In genomic region chr1:177945943-177946650, GRCh38 we compare ENCODE assay signal across 9 cellular contexts. TPM values are rescaled to one million over a fixed set of nuclear protein-coding genes. Genes with fewer than 3 reads are reported as not detected.
DNase-seq lines count a peak whose midpoint lies in the region; ATAC-seq, FAIRE-seq and TF ChIP-seq lines count a peak whose summit lies in the region.
"Had no signal": no experiment of that assay in that cellular context is flagged by ENCODE, and none has a peak within 500 bp of the region (broad histone marks: within the 10 kb centered on the region; RNA-seq: fewer than 3 reads in every experiment).

No MANE protein-coding gene starts in this region.

- peaks cover 4% of the 10 kb centered on the region for H3K27me3 Mint-ChIP-seq in HFFc6 (ENCODE audit: insufficient read depth)
- H3K27me3 Mint-ChIP-seq in naive thymus-derived CD4-positive, alpha-beta T cell = peaks cover 0 to 5% (median 0%) of the 10 kb centered on the region in 5 donors
- H3K27me3 Mint-ChIP-seq in effector memory CD8-positive, alpha-beta T cell = no peaks in the 10 kb centered on the region

- peaks cover 36% of the 10 kb centered on the region for H3K4me1 Mint-ChIP-seq in HFFc6 (ENCODE audit: low read depth)
- H3K4me1 Mint-ChIP-seq in naive thymus-derived CD4-positive, alpha-beta T cell = peaks cover 0 to 2% (median 0%) of the 10 kb centered on the region in 7 donors
- H3K4me1 Mint-ChIP-seq in effector memory CD8-positive, alpha-beta T cell (ENCODE audit: low read depth in 2 of 2) = no peaks in the 10 kb centered on the region
- H3K4me1 Mint-ChIP-seq: naive B cell had no signal

- no peaks in the 10 kb centered on the region for H3K4me1 ChIP-seq in A549
- H3K4me1 ChIP-seq in naive thymus-derived CD4-positive, alpha-beta T cell (ENCODE audit: control insufficient read depth in 2 of 2, insufficient read depth in 2 of 2, low read length in 2 of 2) = no peaks in the 10 kb centered on the region

- TF ChIP-seq POLR2A in A549 (IDR thresholded peaks at IDR 0.05; ENCODE audit: low read length) = no peak

- WGBS in A549 (ENCODE audit: missing lambda C conversion rate) = 32% methylated on average over 12 of the region's 12 CpGs

- peak; percentile 87 to 91 for TF ChIP-seq RAD21 in A549 (conservative IDR thresholded peaks at IDR 0.05 in 1 of 2, IDR thresholded peaks at IDR 0.05 in 1 of 2)

- H3K9me3 ChIP-seq in A549 = no peaks in the 10 kb centered on the region
- no peaks in the 10 kb centered on the region for H3K9me3 ChIP-seq in naive thymus-derived CD4-positive, alpha-beta T cell (ENCODE audit: control insufficient read depth in 2 of 3, low read length in 3 of 3)

- TF ChIP-seq EP300 in A549 (IDR thresholded peaks at IDR 0.05) = no peak

- H3K27ac ChIP-seq in A549 (no peak overlapping the region), epithelial cell of prostate (no peak overlapping the region)
- H3K27ac ChIP-seq in naive thymus-derived CD4-positive, alpha-beta T cell (ENCODE audit: low read depth, low read length) = no peak overlapping the region

- FAIRE-seq in A549 (lab: Jason Lieb, UNC) = peak; percentile 46

- ATAC-seq in A549 = peak; percentile 76 to 91
- peak; percentile 45 for ATAC-seq in naive thymus-derived CD4-positive, alpha-beta T cell
- no peak for ATAC-seq in effector memory CD8-positive, alpha-beta T cell (replicated peaks)

- POLR2A ChIA-PET in A549 (lab: Yijun Ruan, JAX) = no interaction called here
- POLR2A ChIA-PET in naive thymus-derived CD4-positive, alpha-beta T cell (lab: Charles Lee) = no interaction called here

- no peaks in the 10 kb centered on the region for H3K27me3 ChIP-seq in GM06990 (replicated peaks; ENCODE audit: control insufficient read depth, insufficient read depth, low read length)
- H3K27me3 ChIP-seq in naive thymus-derived CD4-positive, alpha-beta T cell (ENCODE audit: control insufficient read depth in 2 of 2, insufficient read depth in 2 of 2, low read length in 2 of 2) = no peaks in the 10 kb centered on the region

- peak; percentile 91 for TF ChIP-seq CTCF in A549 (IDR thresholded peaks at IDR 0.05)
- peak; percentile 79 for TF ChIP-seq CTCF in GM06990 (IDR thresholded peaks at IDR 0.05; ENCODE audit: insufficient read depth, low read length, poor library complexity, severe bottlenecking)
- TF ChIP-seq CTCF in HFFc6 (IDR thresholded peaks at IDR 0.05) = peak; percentile 96

- intact Hi-C loops in naive thymus-derived CD4-positive, alpha-beta T cell (cut with micrococcal nuclease) = no loop called here

- DNase-seq in A549 (ENCODE audit: low read depth in 1 of 2, low spot score in 1 of 2) (peak; percentile 61 to 67), GM06990 (ENCODE audit: extremely low read depth, insufficient read length) (no peak), HFFc6 (peak; percentile 56), NCI-H1105 treated with DMSO at 0.1 percent for 48 hours (lab: John Stamatoyannopoulos, UW) (peak; percentile 58), T1000 (lab: John Stamatoyannopoulos, UW) (peak; percentile 58), epithelial cell of prostate (ENCODE audit: low read depth, low spot score) (peak; percentile 29)
- peak in 3 of 9 donors; percentile 1 to 32 (median 8) for DNase-seq in naive thymus-derived CD4-positive, alpha-beta T cell
- no peak for DNase-seq in effector memory CD8-positive, alpha-beta T cell
- DNase-seq: naive B cell had no signal

- CTCF ChIA-PET in A549 (lab: Yijun Ruan, JAX) = interaction anchor here (0.6 to 7.8 kb wide), 39 partner anchors 9 to 1571 kb away, joined by 3 to 79 read pairs (median 4); partner anchors contain the start of gene SEC16B
- CTCF ChIA-PET in naive thymus-derived CD4-positive, alpha-beta T cell (lab: Charles Lee) = interaction anchor here (0.7 to 1.5 kb wide), 2 partner anchors 8 to 22 kb away, joined by 3 read pairs; no protein-coding TSS in a partner anchor

- no peaks in the 10 kb centered on the region for H3K36me3 ChIP-seq in GM06990 (ENCODE audit: control insufficient read depth, insufficient read depth, low read length)
- no peaks in the 10 kb centered on the region for H3K36me3 ChIP-seq in naive thymus-derived CD4-positive, alpha-beta T cell (ENCODE audit: control insufficient read depth in 2 of 3, insufficient read depth in 3 of 3, low read length in 3 of 3)

- no peak overlapping the region for H3K4me3 Mint-ChIP-seq in HFFc6
- H3K4me3 Mint-ChIP-seq in naive thymus-derived CD4-positive, alpha-beta T cell = no peak overlapping the region
- no peak overlapping the region for H3K4me3 Mint-ChIP-seq in effector memory CD8-positive, alpha-beta T cell
- H3K4me3 Mint-ChIP-seq: naive B cell had no signal

- no peak overlapping the region for H3K4me2 ChIP-seq in A549

- H3K27ac Mint-ChIP-seq in HFFc6 = no peak overlapping the region
- H3K27ac Mint-ChIP-seq in naive thymus-derived CD4-positive, alpha-beta T cell = no peak overlapping the region
- H3K27ac Mint-ChIP-seq in effector memory CD8-positive, alpha-beta T cell = no peak overlapping the region
- H3K27ac Mint-ChIP-seq: naive B cell had no signal

- H3K4me3 ChIP-seq in A549 = no peak overlapping the region
- H3K4me3 ChIP-seq in GM06990 (replicated peaks; ENCODE audit: low read depth, low read length) = no peak overlapping the region
- no peak overlapping the region for H3K4me3 ChIP-seq in naive thymus-derived CD4-positive, alpha-beta T cell (ENCODE audit: low read length)

- no peaks in the 10 kb centered on the region for H3K9me3 Mint-ChIP-seq in HFFc6
- H3K9me3 Mint-ChIP-seq in naive thymus-derived CD4-positive, alpha-beta T cell = no peaks in the 10 kb centered on the region
- H3K9me3 Mint-ChIP-seq in effector memory CD8-positive, alpha-beta T cell = peaks cover 0 to 8% of the 10 kb centered on the region in 2 donors

- no peaks in the 10 kb centered on the region for H3K36me3 Mint-ChIP-seq in HFFc6 (ENCODE audit: low read depth)
- no peaks in the 10 kb centered on the region for H3K36me3 Mint-ChIP-seq in naive thymus-derived CD4-positive, alpha-beta T cell
- peaks cover 3% of the 10 kb centered on the region for H3K36me3 Mint-ChIP-seq in effector memory CD8-positive, alpha-beta T cell (ENCODE audit: insufficient read depth)
- H3K36me3 Mint-ChIP-seq: naive B cell had no signal

TF ChIP-seq in A549, 52 proteins besides CTCF, POLR2A, EP300 and RAD21:
- TF ChIP-seq NR3C1 (IDR thresholded peaks at IDR 0.05) = no peak
- TF ChIP-seq CEBPB (IDR thresholded peaks at IDR 0.05) = no peak
- peak; percentile 76 for TF ChIP-seq SMC3 (IDR thresholded peaks at IDR 0.05)
- no peak for TF ChIP-seq HOXA7 (CRISPR knock-in tag; IDR thresholded peaks at IDR 0.05)
- no peak for TF ChIP-seq SREBF2 (IDR thresholded peaks at IDR 0.05)

RNA-seq across cellular contexts. Expression of gene SEC16B, which starts 23.8 kb away (rescaled TPM):
- polyA plus RNA-seq in A549 (2011; rRNA removed) (2.6 and 3.0 TPM in 2 replicates), A549 (2017; fragmentation: RNase III; extraction: RNeasy Plus Mini Kit Qiagen cat#74134 plus additional on column Dnase treatment) (1.2 to 1.6 TPM (median 1.3 TPM) in 3 replicates)
- 0.70 and 0.78 TPM in 2 replicates for polyA plus RNA-seq in A549 (2012; cell fraction: cytosol; rRNA removed)
- polyA plus RNA-seq in A549 (2012; cell fraction: nucleus; rRNA removed) = 2.5 and 2.7 TPM in 2 replicates
- 0.39 and 2.6 TPM in 2 replicates for polyA minus RNA-seq in A549 (2011; rRNA and poly(A)+ RNA removed)
- 1 to 10 TPM; 1.7 to 3.2 (median 2.0) TPM for total RNA-seq in HFFc6 (2021; fragmentation: NEBNext Ultra II Directional; extraction: Animal tissue kit (Norgen Biotek cat#: 25700))
- under 1 TPM in 1 of 5 experiments, not detected in 4; 0.27 TPM for total RNA-seq in naive thymus-derived CD4-positive, alpha-beta T cell
- polyA plus RNA-seq in naive thymus-derived CD4-positive, alpha-beta T cell = not detected

Comparison
In these comparisons a context has a peak if more than half of its experiments do, and no peak if none do; other contexts are left out.
1. DNase-seq: peak in A549 (2 of 2), HFFc6 (single experiment), NCI-H1105 treated with DMSO at 0.1 percent for 48 hours (single experiment), T1000 (single experiment) and epithelial cell of prostate (single experiment); none in GM06990 (single experiment) and effector memory CD8-positive, alpha-beta T cell (0 of 3).
2. Peak in every context shown above with its lines, with median percentiles within 50 percentile points of each other: CTCF ChIP-seq.